In genomic region chr11:127574528-127574927, GRCh38 we compare ENCODE assay signal across 21 cellular contexts.
DNase-seq lines count a peak whose midpoint lies in the region; ATAC-seq, FAIRE-seq and TF ChIP-seq lines count a peak whose summit lies in the region.
"Had no signal": no experiment of that assay in that cellular context is flagged by ENCODE, and none has a peak within 500 bp of the region (broad histone marks: within the 10 kb centered on the region; RNA-seq: fewer than 3 reads in every experiment).

No MANE protein-coding gene starts in this region.

- ATAC-seq in GM23338: peak; percentile 47; the same call in 2 of the 3 replicates
- no peak for ATAC-seq in HG03442 (IDR thresholded peaks at IDR 0.05; ENCODE audit: unreplicated experiment)
- ATAC-seq: HepG2 had no signal

- H3K9ac ChIP-seq in H1 (replicated peaks in 1 of 4; ENCODE audit: extremely low read depth in 1 of 4, low read depth in 3 of 4, low read length in 3 of 4) (no peak overlapping the region), neuronal stem cell (ENCODE audit: low read depth, low read length, poor library complexity) (no peak overlapping the region)
- H3K9ac ChIP-seq: BLaER1 treated with 17β-estradiol and CSF1 and Interleukin-3, amounts not matched to agents 10 nM and 100 nM had no signal

- H3K23ac ChIP-seq in H1 (ENCODE audit: insufficient read length): no peak overlapping the region
- H3K23ac ChIP-seq in neuronal stem cell (ENCODE audit: low read depth, low read length, poor library complexity): no peak overlapping the region

- H3K9me2 ChIP-seq in GM23338 (ENCODE audit: insufficient read depth): no peaks in the 10 kb centered on the region; the same call in 1 of the 2 replicates

- H3K4me2 ChIP-seq in GM23338 (0 out of 2 replicates have a peak overlapping the region, but pooled peaks have one; percentile 11), H1 (ENCODE audit: insufficient read depth in 1 of 2, low read depth in 2 of 2, low read length in 2 of 2) (peak overlapping the region in 1 of 2 experiments; percentile 23; a peak in 1 of 4 replicates), neuronal stem cell (ENCODE audit: insufficient read depth, low read length, poor library complexity, severe bottlenecking) (no peak overlapping the region)
- H3K4me2 ChIP-seq: BLaER1 treated with 17β-estradiol and CSF1 and Interleukin-3, amounts not matched to agents 10 nM and 100 nM had no signal

- H3K23me2 ChIP-seq in H1 (ENCODE audit: low read depth, low read length): no peaks in the 10 kb centered on the region

- H2BK120ac ChIP-seq in H1 (replicated peaks; ENCODE audit: low read depth, low read length): no peak overlapping the region
- no peak overlapping the region for H2BK120ac ChIP-seq in neuronal stem cell (ENCODE audit: low read depth, low read length)

- H3K9me3 Mint-ChIP-seq in GM23338: no peaks in the 10 kb centered on the region; the same call in 2 of the 3 replicates

- H3K18ac ChIP-seq in H1 (ENCODE audit: extremely low read depth, low read length): 0 out of 2 replicates have a peak overlapping the region, but pooled peaks have one; percentile 9
- no peak overlapping the region for H3K18ac ChIP-seq in neuronal stem cell (ENCODE audit: low read length)

- H3K4ac ChIP-seq in H1 (replicated peaks; ENCODE audit: insufficient read length, low read depth, low read length) (no peak overlapping the region), neuronal stem cell (ENCODE audit: low read length) (no peak overlapping the region)

- no peak for TF ChIP-seq POLR2A in H1 (IDR thresholded peaks at IDR 0.05; ENCODE audit: control extremely low read depth in 1 of 2, low read depth in 2 of 2, low read length in 2 of 2)

- no peak for FAIRE-seq in H1 (lab: Jason Lieb, UNC)
- FAIRE-seq: HepG2 had no signal

- POLR2A ChIA-PET in H1 (lab: Charles Lee; ENCODE audit: partially characterized antibody): no interaction called here

- no peak overlapping the region for H3K56ac ChIP-seq in H1 (replicated peaks; ENCODE audit: insufficient read length, low read depth, low read length)

- no peaks in the 10 kb centered on the region for H3K27me3 ChIP-seq in GM23338 (ENCODE audit: insufficient read depth)
- no peaks in the 10 kb centered on the region for H3K27me3 ChIP-seq in H1 (replicated peaks in 1 of 4; ENCODE audit: control insufficient read depth in 3 of 4, extremely low read depth in 1 of 4, insufficient read depth in 3 of 4, low read length in 3 of 4)
- H3K27me3 ChIP-seq in neuronal stem cell (ENCODE audit: control insufficient read depth in 3 of 3, insufficient read depth in 3 of 3, low read depth in 1 of 3, low read length in 3 of 3): no peaks in the 10 kb centered on the region
- H3K27me3 ChIP-seq: BLaER1 treated with 17β-estradiol and CSF1 and Interleukin-3, amounts not matched to agents 10 nM and 100 nM had no signal

- H3K36me3 ChIP-seq in GM23338 (ENCODE audit: insufficient read depth) (no peaks in the 10 kb centered on the region), H1 (ENCODE audit: control insufficient read depth in 2 of 4, insufficient read depth in 4 of 4, low read length in 3 of 4) (no peaks in the 10 kb centered on the region; a peak in 1 of 8 replicates), neuronal stem cell (replicated peaks in 1 of 2; ENCODE audit: control insufficient read depth in 2 of 2, insufficient read depth in 2 of 2, low read length in 2 of 2) (no peaks in the 10 kb centered on the region)
- H3K36me3 ChIP-seq: BLaER1 treated with 17β-estradiol and CSF1 and Interleukin-3, amounts not matched to agents 10 nM and 100 nM had no signal

- H3K14ac ChIP-seq in H1 (ENCODE audit: insufficient read length) (no peak overlapping the region), neuronal stem cell (ENCODE audit: low read length) (no peak overlapping the region)

- H3K27ac Mint-ChIP-seq in GM23338: no peak overlapping the region
- H3K27ac Mint-ChIP-seq: B cell; CD4-positive, CD25-positive, alpha-beta regulatory T cell; CD8-positive, alpha-beta memory T cell; IgD-negative memory B cell had no signal

- H2BK5ac ChIP-seq in H1 (ENCODE audit: low read depth, low read length) (peak overlapping the region; percentile 62; the same call in 1 of the 2 replicates), neuronal stem cell (ENCODE audit: low read length) (no peak overlapping the region)

- H3K36me3 Mint-ChIP-seq in GM23338 (ENCODE audit: low read depth): no peaks in the 10 kb centered on the region
- H3K36me3 Mint-ChIP-seq: CD4-positive, CD25-positive, alpha-beta regulatory T cell; CD8-positive, alpha-beta memory T cell; IgD-negative memory B cell had no signal

- H3K27ac ChIP-seq in GM23338 (ENCODE audit: low read depth) (no peak overlapping the region), H1 (ENCODE audit: low read depth, low read length) (no peak overlapping the region), neuronal stem cell (replicated peaks; ENCODE audit: low read length) (no peak overlapping the region)
- H3K27ac ChIP-seq: 22Rv1; BLaER1 treated with 17β-estradiol and CSF1 and Interleukin-3, amounts not matched to agents 10 nM and 100 nM had no signal

- peaks cover 22% of the 10 kb centered on the region for H3K4me1 Mint-ChIP-seq in GM23338
- H3K4me1 Mint-ChIP-seq: B cell; CD4-positive, CD25-positive, alpha-beta regulatory T cell; CD8-positive, alpha-beta memory T cell; IgD-negative memory B cell had no signal

- CTCF ChIA-PET in H1 (lab: Charles Lee; ENCODE audit: partially characterized antibody): interaction anchor here (0.5 to 1.5 kb wide), 5 partner anchors 8 to 269 kb away, joined by 3 read pairs; no protein-coding TSS in a partner anchor

- H3K79me2 ChIP-seq in GM23338 (replicated peaks; ENCODE audit: insufficient read depth) (no peaks in the 10 kb centered on the region), H1 (ENCODE audit: control insufficient read depth in 1 of 2, insufficient read depth in 2 of 2, low read length in 2 of 2) (no peaks in the 10 kb centered on the region)

- no peak overlapping the region for H4K5ac ChIP-seq in H1 (ENCODE audit: insufficient read length, low read depth, low read length)

- H2BK12ac ChIP-seq in H1 (ENCODE audit: low read depth, low read length): peak overlapping the region; percentile 90; the same call in 1 of the 2 replicates
- no peak overlapping the region for H2BK12ac ChIP-seq in neuronal stem cell (ENCODE audit: low read length)

- no peaks in the 10 kb centered on the region for H4K20me1 ChIP-seq in GM23338 (replicated peaks; ENCODE audit: insufficient read depth)
- H4K20me1 ChIP-seq in H1 (replicated peaks in 1 of 2; ENCODE audit: control insufficient read depth in 1 of 2, insufficient read depth in 2 of 2, low read length in 2 of 2): no peaks in the 10 kb centered on the region
- H4K20me1 ChIP-seq: BLaER1 treated with 17β-estradiol and CSF1 and Interleukin-3, amounts not matched to agents 10 nM and 100 nM had no signal

- H3K79me1 ChIP-seq in H1 (ENCODE audit: low read depth, low read length) (no peaks in the 10 kb centered on the region), neuronal stem cell (ENCODE audit: low read depth, low read length) (no peaks in the 10 kb centered on the region)

- no peak overlapping the region for H4K8ac ChIP-seq in H1 (ENCODE audit: extremely low read depth, insufficient read depth, low read length)
- no peak overlapping the region for H4K8ac ChIP-seq in neuronal stem cell (ENCODE audit: low read depth, low read length)

- DNase-seq in DMS 273 (lab: John Stamatoyannopoulos, UW; ENCODE audit: unreplicated experiment) (peak; percentile 25), DMS 273 treated with DMSO at 0.1 percent for 48 hours (lab: John Stamatoyannopoulos, UW) (no peak), GM23338 (ENCODE audit: low spot score) (peak; percentile 20), H1 (ENCODE audit: low read depth in 1 of 2, low spot score in 2 of 2) (peak in 1 of 2 experiments; percentile 51), neuronal stem cell (ENCODE audit: low spot score) (no peak), NCI-H526 treated with DMSO at 0.1 percent for 48 hours (lab: John Stamatoyannopoulos, UW) (no peak), C1 segment of cervical spinal cord (lab: John Stamatoyannopoulos, UW) (no peak)
- DNase-seq: CD4-positive, CD25-positive, alpha-beta regulatory T cell; CD8-positive, alpha-beta memory T cell; COR-L47; DMS153; DMS79; GF-D8; HCEC 1CT; KBM-7 had no signal

- TF ChIP-seq EP300 in H1 (IDR thresholded peaks at IDR 0.05; ENCODE audit: borderline replicate concordance in 1 of 2, low read depth in 2 of 2, low read length in 2 of 2): no peak

- peak overlapping the region; percentile 50 for H4K91ac ChIP-seq in H1 (replicated peaks; ENCODE audit: insufficient read length, low read length)
- no peak overlapping the region for H4K91ac ChIP-seq in neuronal stem cell (ENCODE audit: low read depth, low read length, poor library complexity)

- WGBS in H1 (ENCODE audit: extremely low coverage in 1 of 2, insufficient coverage in 1 of 2, insufficient read length in 1 of 2, insufficient replicate concordance in 2 of 2, low coverage in 1 of 2, low lambda C conversion rate in 2 of 2, missing lambda C conversion rate in 1 of 2), 2 experiments: 56% methylated on average over 5 of the region's 5 CpGs; no CpG with 5 or more reads in 1 of the 2 experiments
- WGBS in neuronal stem cell (ENCODE audit: extremely low coverage in 2 of 2, insufficient read length in 2 of 2, insufficient replicate concordance in 1 of 2), 2 donors: no CpG with 5 or more reads among the region's 5 CpGs

- H3K4me3 ChIP-seq in GM23338: no peak overlapping the region
- H3K4me3 ChIP-seq in H1 (ENCODE audit: extremely low read depth in 1 of 4, insufficient read depth in 2 of 4, low read depth in 3 of 4, low read length in 4 of 4): no peak overlapping the region
- no peak overlapping the region for H3K4me3 ChIP-seq in neuronal stem cell (ENCODE audit: low read length in 2 of 2)
- H3K4me3 ChIP-seq: BLaER1 treated with 17β-estradiol and CSF1 and Interleukin-3, amounts not matched to agents 10 nM and 100 nM had no signal

- no peak overlapping the region for H3K4me3 Mint-ChIP-seq in GM23338
- H3K4me3 Mint-ChIP-seq: B cell; CD4-positive, CD25-positive, alpha-beta regulatory T cell; CD8-positive, alpha-beta memory T cell; IgD-negative memory B cell had no signal

- TF ChIP-seq CTCF in GM23338 (conservative IDR thresholded peaks at IDR 0.05; ENCODE audit: low read depth in 2 of 2): no peak
- no peak for TF ChIP-seq CTCF in H1 (IDR thresholded peaks at IDR 0.05; ENCODE audit: control extremely low read depth in 1 of 3, insufficient read depth in 1 of 3, low read depth in 1 of 3, low read length in 3 of 3)

- H3K9me3 ChIP-seq in H1 (ENCODE audit: insufficient read depth in 2 of 2, low read depth in 1 of 2, low read length in 1 of 2): no peaks in the 10 kb centered on the region
- peaks cover 0 to 4% of the 10 kb centered on the region in 2 donors for H3K9me3 ChIP-seq in neuronal stem cell (replicated peaks in 1 of 2; ENCODE audit: control insufficient read depth in 2 of 2, insufficient read depth in 1 of 2, low read depth in 1 of 2, low read length in 2 of 2)
- H3K9me3 ChIP-seq: BLaER1 treated with 17β-estradiol and CSF1 and Interleukin-3, amounts not matched to agents 10 nM and 100 nM had no signal

- peaks cover 10% of the 10 kb centered on the region for H3K4me1 ChIP-seq in GM23338 (ENCODE audit: insufficient read depth)
- H3K4me1 ChIP-seq in H1 (replicated peaks in 1 of 4; ENCODE audit: control insufficient read depth in 3 of 4, insufficient read depth in 4 of 4, low read length in 3 of 4): peaks cover 0 to 8% (median 3%) of the 10 kb centered on the region in 4 experiments; a peak in 3 of 7 replicates
- H3K4me1 ChIP-seq in neuronal stem cell (ENCODE audit: control insufficient read depth in 2 of 2, insufficient read depth in 1 of 2, low read depth in 1 of 2, low read length in 2 of 2): peaks cover 0 to 2% of the 10 kb centered on the region in 2 donors
- H3K4me1 ChIP-seq: BLaER1 treated with 17β-estradiol and CSF1 and Interleukin-3, amounts not matched to agents 10 nM and 100 nM had no signal

- no peak overlapping the region for H2BK20ac ChIP-seq in H1 (ENCODE audit: low read length)

- peak overlapping the region; percentile 64 for H2AFZ ChIP-seq in GM23338
- H2AFZ ChIP-seq in H1 (ENCODE audit: low read length): peak overlapping the region; percentile 97
- H2AFZ ChIP-seq in neuronal stem cell (ENCODE audit: low read length): peak overlapping the region; percentile 7

- no peaks in the 10 kb centered on the region for H3K27me3 Mint-ChIP-seq in GM23338 (ENCODE audit: insufficient read depth, low read depth, poor library complexity)
- H3K27me3 Mint-ChIP-seq: B cell; CD4-positive, CD25-positive, alpha-beta regulatory T cell; IgD-negative memory B cell had no signal

- no peak overlapping the region for H2BK15ac ChIP-seq in H1 (ENCODE audit: low read length)
- H2BK15ac ChIP-seq in neuronal stem cell (ENCODE audit: low read length): no peak overlapping the region

- H2AK5ac ChIP-seq in H1 (ENCODE audit: low read depth, low read length) (0 out of 2 replicates have a peak overlapping the region, but pooled peaks have one; percentile 65), neuronal stem cell (ENCODE audit: low read depth, low read length) (no peak overlapping the region)

- TF ChIP-seq RAD21 in H1 (IDR thresholded peaks at IDR 0.05 in 1 of 2, conservative IDR thresholded peaks at IDR 0.05 in 1 of 2; ENCODE audit: low read depth in 2 of 2, low read length in 2 of 2): no peak

- no peaks in the 10 kb centered on the region for H3F3A ChIP-seq in GM23338 (replicated peaks; ENCODE audit: low read depth)

Comparison
In these comparisons a context has a peak if more than half of its experiments do, and no peak if none do; other contexts are left out.
1. DNase-seq: peak in DMS 273 (single experiment) and GM23338 (single experiment); none in DMS 273 treated with DMSO at 0.1 percent for 48 hours (single experiment), neuronal stem cell (single experiment), NCI-H526 treated with DMSO at 0.1 percent for 48 hours (single experiment) and C1 segment of cervical spinal cord (0 of 14).
2. H2AFZ ChIP-seq: peak in every context shown above with its lines; median percentile 97 in H1; 64 in GM23338; 7 in neuronal stem cell.